ENCODE assay signal across 21 cellular contexts in genomic region chr2:167732251-167732788, GRCh38.
"Had no signal": no experiment of that assay in that cellular context is flagged by ENCODE, and none has a peak within 500 bp of the region (broad histone marks: within the 10 kb centered on the region; RNA-seq: fewer than 3 reads in every experiment).

No MANE protein-coding gene starts in this region.

- H3K36me3 Mint-ChIP-seq: activated naive CD4-positive, alpha-beta T cell treated with anti-CD3 and anti-CD28 coated beads, Interleukin-2, amount 10 ng/mL, durations not matched to agents 7 days and 5 days; brain; natural killer cell; stimulated activated memory B cell treated with anti-CD40 and anti-IgM and Interleukin-4, amounts not matched to agents 10 μg/mL and 1 μg/mL and 100 μg/mL, for 72 hours had no signal

- H3K27me3 ChIP-seq: gastroesophageal sphincter, heart left ventricle, neutrophil, pancreas, spleen, testis, upper lobe of left lung had no signal

- H3K27me3 Mint-ChIP-seq: activated CD4-positive, alpha-beta T cell treated with anti-CD3 and anti-CD28 coated beads, Interleukin-2, amount 10 ng/mL, durations not matched to agents 24 days and 14 days; activated naive CD4-positive, alpha-beta T cell treated with anti-CD3 and anti-CD28 coated beads, Interleukin-2, amount 10 ng/mL, durations not matched to agents 7 days and 5 days; activated naive CD8-positive, alpha-beta T cell treated with anti-CD3 and anti-CD28 coated beads, Interleukin-2, amount 50 U/mL, for 24 hours; activated T-cell treated with anti-CD3 and anti-CD28 coated beads, Interleukin-2, amount 50 U/mL, for 24 hours; stimulated activated memory B cell treated with anti-CD40 and anti-IgM and Interleukin-4, amounts not matched to agents 10 μg/mL and 1 μg/mL and 100 μg/mL, for 72 hours had no signal

- H3K4me3 ChIP-seq: coronary artery, gastroesophageal sphincter, heart left ventricle, pancreas, spleen, testis, upper lobe of left lung had no signal

- H3K4me1 Mint-ChIP-seq: activated CD4-positive, alpha-beta T cell treated with anti-CD3 and anti-CD28 coated beads, Interleukin-2, amount 10 ng/mL, durations not matched to agents 24 days and 14 days; activated naive CD4-positive, alpha-beta T cell treated with anti-CD3 and anti-CD28 coated beads, Interleukin-2, amount 10 ng/mL, durations not matched to agents 7 days and 5 days; activated naive CD8-positive, alpha-beta T cell treated with anti-CD3 and anti-CD28 coated beads, Interleukin-2, amount 50 U/mL, for 24 hours; natural killer cell; stimulated activated memory B cell treated with anti-CD40 and anti-IgM and Interleukin-4, amounts not matched to agents 10 μg/mL and 1 μg/mL and 100 μg/mL, for 72 hours had no signal

- H3K27ac Mint-ChIP-seq: activated CD4-positive, alpha-beta T cell treated with anti-CD3 and anti-CD28 coated beads, Interleukin-2, amount 10 ng/mL, durations not matched to agents 24 days and 14 days; activated CD8-positive, alpha-beta T cell treated with anti-CD3 and anti-CD28 coated beads, Interleukin-2, amount 10 ng/mL, durations not matched to agents 7 days and 5 days; activated naive CD4-positive, alpha-beta T cell treated with anti-CD3 and anti-CD28 coated beads, Interleukin-2, amount 10 ng/mL, durations not matched to agents 7 days and 5 days; activated naive CD8-positive, alpha-beta T cell treated with anti-CD3 and anti-CD28 coated beads, Interleukin-2, amount 50 U/mL, for 24 hours; activated T-cell treated with anti-CD3 and anti-CD28 coated beads, Interleukin-2, amount 50 U/mL, for 24 hours; brain; natural killer cell; stimulated activated memory B cell treated with anti-CD40 and anti-IgM and Interleukin-4, amounts not matched to agents 10 μg/mL and 1 μg/mL and 100 μg/mL, for 72 hours had no signal

- H3K9me3 Mint-ChIP-seq: activated CD4-positive, alpha-beta T cell treated with anti-CD3 and anti-CD28 coated beads, Interleukin-2, amount 10 ng/mL, durations not matched to agents 24 days and 14 days; activated naive CD4-positive, alpha-beta T cell treated with anti-CD3 and anti-CD28 coated beads, Interleukin-2, amount 10 ng/mL, durations not matched to agents 7 days and 5 days; activated naive CD8-positive, alpha-beta T cell treated with anti-CD3 and anti-CD28 coated beads, Interleukin-2, amount 50 U/mL, for 24 hours; activated T-cell treated with anti-CD3 and anti-CD28 coated beads, Interleukin-2, amount 50 U/mL, for 24 hours; stimulated activated memory B cell treated with anti-CD40 and anti-IgM and Interleukin-4, amounts not matched to agents 10 μg/mL and 1 μg/mL and 100 μg/mL, for 72 hours had no signal

- H3K9me3 ChIP-seq: gastroesophageal sphincter, heart left ventricle, neutrophil, pancreas, spleen, testis, upper lobe of left lung had no signal

- DNase-seq: activated CD4-positive, alpha-beta T cell treated with anti-CD3 and anti-CD28 coated beads, Interleukin-2, amount 10 ng/mL, durations not matched to agents 24 days and 14 days; activated CD8-positive, alpha-beta T cell treated with anti-CD3 and anti-CD28 coated beads, Interleukin-2, amount 10 ng/mL, durations not matched to agents 7 days and 5 days; activated naive CD4-positive, alpha-beta T cell treated with anti-CD3 and anti-CD28 coated beads, Interleukin-2, amount 10 ng/mL, durations not matched to agents 7 days and 5 days; activated naive CD8-positive, alpha-beta T cell treated with anti-CD3 and anti-CD28 coated beads, Interleukin-2, amount 50 U/mL, for 24 hours; activated T-cell treated with anti-CD3 and anti-CD28 coated beads, Interleukin-2, amount 50 U/mL, for 24 hours; anterior cingulate cortex; heart left ventricle; natural killer cell; pancreas; spleen; stimulated activated CD4-positive, alpha-beta T cell treated with anti-CD3 and anti-CD28 coated beads, Interleukin-4, amount 100 ng/mL, for 4 hours; T-helper 1 cell; T-helper 9 cell; testis; upper lobe of left lung had no signal

- H3K4me1 ChIP-seq: gastroesophageal sphincter, pancreas, spleen, upper lobe of left lung had no signal

- H3K27ac ChIP-seq: coronary artery, gastroesophageal sphincter, heart left ventricle, neutrophil, pancreas, spleen, testis, upper lobe of left lung had no signal

- ATAC-seq: activated CD8-positive, alpha-beta T cell treated with anti-CD3 and anti-CD28 coated beads, Interleukin-2, amount 10 ng/mL, durations not matched to agents 7 days and 5 days; activated naive CD8-positive, alpha-beta T cell treated with anti-CD3 and anti-CD28 coated beads, Interleukin-2, amount 50 U/mL, for 24 hours; esophagus mucosa; gastroesophageal sphincter; heart left ventricle; natural killer cell; pancreas; stimulated activated memory B cell treated with anti-CD40 and anti-IgM and Interleukin-4, amounts not matched to agents 10 μg/mL and 1 μg/mL and 100 μg/mL, for 72 hours had no signal

- H3K36me3 ChIP-seq: gastroesophageal sphincter, heart left ventricle, neutrophil, pancreas, spleen, upper lobe of left lung had no signal

- H3K4me3 Mint-ChIP-seq: activated CD4-positive, alpha-beta T cell treated with anti-CD3 and anti-CD28 coated beads, Interleukin-2, amount 10 ng/mL, durations not matched to agents 24 days and 14 days; activated CD8-positive, alpha-beta T cell treated with anti-CD3 and anti-CD28 coated beads, Interleukin-2, amount 10 ng/mL, durations not matched to agents 7 days and 5 days; activated naive CD4-positive, alpha-beta T cell treated with anti-CD3 and anti-CD28 coated beads, Interleukin-2, amount 10 ng/mL, durations not matched to agents 7 days and 5 days; activated naive CD8-positive, alpha-beta T cell treated with anti-CD3 and anti-CD28 coated beads, Interleukin-2, amount 50 U/mL, for 24 hours; activated T-cell treated with anti-CD3 and anti-CD28 coated beads, Interleukin-2, amount 50 U/mL, for 24 hours; brain; natural killer cell; stimulated activated memory B cell treated with anti-CD40 and anti-IgM and Interleukin-4, amounts not matched to agents 10 μg/mL and 1 μg/mL and 100 μg/mL, for 72 hours had no signal
